24 cellular contexts compared by ENCODE assay signal in the genomic region with DNA sequence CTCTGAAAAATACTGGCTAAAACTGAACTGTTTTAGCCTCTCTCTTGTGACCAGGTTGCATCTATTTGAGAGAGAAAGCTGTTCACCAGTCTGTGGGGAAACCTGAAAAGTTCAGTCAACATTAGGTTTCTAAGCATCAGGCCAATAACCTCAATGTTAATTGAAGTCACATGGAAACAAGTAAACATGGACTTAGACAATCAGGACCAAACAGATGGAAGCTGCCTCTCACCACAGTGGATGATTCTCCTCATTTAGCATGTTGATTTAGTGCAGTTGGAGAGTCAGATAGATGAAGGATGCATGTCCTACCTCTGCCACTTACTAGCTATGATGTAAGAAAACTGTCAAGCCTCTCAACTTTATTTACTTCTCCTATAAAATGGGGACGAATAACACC. TPM values are rescaled to one million over a fixed set of nuclear protein-coding genes. Genes with fewer than 3 reads are reported as not detected.
DNase-seq lines count a peak whose midpoint lies in the region; ATAC-seq, FAIRE-seq and TF ChIP-seq lines count a peak whose summit lies in the region.
"Had no signal": no experiment of that assay in that cellular context is flagged by ENCODE, and none has a peak within 500 bp of the region (broad histone marks: within the 10 kb centered on the region; RNA-seq: fewer than 3 reads in every experiment).

No MANE protein-coding gene starts in this region.

- in situ Hi-C loops in HepG2 (cut with HindIII; ENCODE audit: extremely low pct_ligation_motif_present, low pct_unique_long_range_greater_than_20kb), result no loop called here

- peaks cover 37% of the 10 kb centered on the region for H3K4me1 ChIP-seq in HepG2 (ENCODE audit: insufficient read depth, low read length)
- H3K4me1 ChIP-seq: BLaER1, prostate gland had no signal

- H3K27me3 ChIP-seq in HepG2 (ENCODE audit: control insufficient read depth in 1 of 2, insufficient read depth in 2 of 2, low read length in 2 of 2), result peaks cover 0 to 1% of the 10 kb centered on the region in 2 experiments; a peak in 1 of 5 replicates
- H3K27me3 ChIP-seq: BLaER1 had no signal

- H3K4me2 ChIP-seq in HepG2 (ENCODE audit: low read depth, low read length), result no peak overlapping the region
- H3K4me2 ChIP-seq: BLaER1 had no signal

- intact Hi-C loops in HepG2 (cut with micrococcal nuclease; ENCODE audit: unreplicated experiment), result no loop called here

- POLR2A ChIA-PET in HepG2 (lab: Yijun Ruan, JAX), result interaction anchor here (1.3 kb wide), 1 partner anchor 28 kb away, joined by 5 read pairs; no protein-coding TSS in a partner anchor

- no peak overlapping the region for H3K9ac ChIP-seq in HepG2 (ENCODE audit: insufficient read depth, low read depth, low read length)
- H3K9ac ChIP-seq: BLaER1 had no signal

- no peaks in the 10 kb centered on the region for H4K20me1 ChIP-seq in HepG2 (ENCODE audit: insufficient read depth, low read length)
- H4K20me1 ChIP-seq: BLaER1 had no signal

- H2AFZ ChIP-seq in HepG2 (ENCODE audit: low read length), result no peak overlapping the region

- DNase-seq in DMS53 treated with DMSO at 0.1 percent for 48 hours (lab: John Stamatoyannopoulos, UW; ENCODE audit: unreplicated experiment) (peak; percentile 61), NCI-H2029 treated with DMSO at 0.1 percent for 48 hours (lab: John Stamatoyannopoulos, UW) (peak; percentile 64), NCI-H774 (lab: John Stamatoyannopoulos, UW) (peak; percentile 78), HepG2 (ENCODE audit: low spot score) (peak; percentile 31), SIG-M5 (lab: John Stamatoyannopoulos, UW) (no peak)
- no peak for DNase-seq in activated effector memory CD4-positive, alpha-beta T cell treated with Interleukin-2 at 50 U/mL for 16 hours
- DNase-seq: activated CD4-positive, alpha-beta T cell treated with anti-CD3 and anti-CD28 coated beads, Interleukin-2, amount 50 U/mL, for 48 hours; activated CD4-positive, CD25-positive, alpha-beta regulatory T cell; activated CD8-positive, alpha-beta memory T cell treated with anti-CD3 and anti-CD28 coated beads, Interleukin-2, amount 50 U/mL, for 48 hours; activated naive CD8-positive, alpha-beta T cell treated with anti-CD3 and anti-CD28 coated beads for 36 hours; central memory CD4-positive, alpha-beta T cell; H9; IMR-90; NCI-H1436; NCI-H524; T1000 had no signal

- H3K79me2 ChIP-seq in HepG2 (ENCODE audit: insufficient read depth, low read length), result no peaks in the 10 kb centered on the region

- no peak for TF ChIP-seq POLR2A in HepG2 (IDR thresholded peaks at IDR 0.05; ENCODE audit: insufficient read depth in 1 of 2, low read depth in 2 of 2, low read length in 2 of 2)

- WGBS in HepG2 (ENCODE audit: low lambda C conversion rate), result 29% methylated on average over 1 of the region's 1 CpG

- H3K4me3 ChIP-seq in HepG2 (replicated peaks in 1 of 3; ENCODE audit: insufficient read depth in 1 of 3, low read depth in 2 of 3, low read length in 3 of 3), result no peak overlapping the region
- H3K4me3 ChIP-seq: BLaER1, prostate gland had no signal

- CTCF ChIA-PET in HepG2 (lab: Yijun Ruan, JAX; ENCODE audit: low intra/inter-chr PET ratio, low total read pairs), result no interaction called here

- no peak for TF ChIP-seq RAD21 in HepG2 (CRISPR knock-in tag; IDR thresholded peaks at IDR 0.05)

- H3K9me3 ChIP-seq in HepG2 (ENCODE audit: low read length), result no peaks in the 10 kb centered on the region
- H3K9me3 ChIP-seq: BLaER1, prostate gland had no signal

- TF ChIP-seq CTCF in HepG2 (CRISPR knock-in tag; IDR thresholded peaks at IDR 0.05), result no peak

- H3K27ac ChIP-seq in HepG2 (ENCODE audit: extremely low read length, insufficient read depth, low read length), result no peak overlapping the region
- H3K27ac ChIP-seq: BLaER1, prostate gland had no signal

- no peaks in the 10 kb centered on the region for H3K36me3 ChIP-seq in HepG2 (replicated peaks in 1 of 2; ENCODE audit: control insufficient read depth in 1 of 2, insufficient read depth in 2 of 2, low read length in 2 of 2)
- H3K36me3 ChIP-seq: BLaER1, prostate gland had no signal

- ATAC-seq in HepG2 (peak; percentile 91), HG02973 (IDR thresholded peaks at IDR 0.05; ENCODE audit: unreplicated experiment) (no peak), GM18861 (IDR thresholded peaks at IDR 0.05; ENCODE audit: unreplicated experiment) (no peak)
- ATAC-seq: Right ventricle myocardium inferior had no signal

- TF ChIP-seq EP300 in HepG2 (IDR thresholded peaks at IDR 0.05; ENCODE audit: low read depth in 2 of 2, low read length in 2 of 2) (no peak), HepG2 (CRISPR knock-in tag; IDR thresholded peaks at IDR 0.05; ENCODE audit: borderline replicate concordance) (no peak)

- FAIRE-seq in HepG2 (lab: Jason Lieb, UNC), result peak; percentile 51
- FAIRE-seq: astrocyte, GM12891, keratinocyte had no signal

- BruUV-seq in HepG2 (replicated peaks; lab: Mats Ljungman, UMichigan), result no TSS peak

TF ChIP-seq in HepG2, 621 proteins besides CTCF, POLR2A, EP300 and RAD21 (continues in another document):
- TF ChIP-seq HHEX (CRISPR knock-in tag; IDR thresholded peaks at IDR 0.05) (peak; percentile 41; the same call in 1 of the 2 replicates), FOXA1 (IDR thresholded peaks at IDR 0.05) (no peak), FOXA1 (CRISPR knock-in tag; IDR thresholded peaks at IDR 0.05) (peak; percentile 80), RARA (CRISPR knock-in tag; IDR thresholded peaks at IDR 0.05) (peak; percentile 47; the same call in 1 of the 2 replicates), HDAC2 (CRISPR knock-in tag; IDR thresholded peaks at IDR 0.05) (0 out of 2 replicates have a peak, but pooled peaks have one; percentile 16), SOX5 (CRISPR knock-in tag; IDR thresholded peaks at IDR 0.05; ENCODE audit: borderline replicate concordance) (0 out of 2 replicates have a peak, but pooled peaks have one; percentile 34), ZNF891 (CRISPR knock-in tag; IDR thresholded peaks at IDR 0.05) (no peak), FOXP1 (IDR thresholded peaks at IDR 0.05) (no peak), FOXP1 (CRISPR knock-in tag; IDR thresholded peaks at IDR 0.05) (peak; percentile 47; the same call in 1 of the 2 replicates), MYC (CRISPR knock-in tag; IDR thresholded peaks at IDR 0.05; ENCODE audit: borderline replicate concordance) (no peak), FOXK2 (IDR thresholded peaks at IDR 0.05) (peak; percentile 55; the same call in 1 of the 2 replicates)
- TF ChIP-seq, protein P1, sequence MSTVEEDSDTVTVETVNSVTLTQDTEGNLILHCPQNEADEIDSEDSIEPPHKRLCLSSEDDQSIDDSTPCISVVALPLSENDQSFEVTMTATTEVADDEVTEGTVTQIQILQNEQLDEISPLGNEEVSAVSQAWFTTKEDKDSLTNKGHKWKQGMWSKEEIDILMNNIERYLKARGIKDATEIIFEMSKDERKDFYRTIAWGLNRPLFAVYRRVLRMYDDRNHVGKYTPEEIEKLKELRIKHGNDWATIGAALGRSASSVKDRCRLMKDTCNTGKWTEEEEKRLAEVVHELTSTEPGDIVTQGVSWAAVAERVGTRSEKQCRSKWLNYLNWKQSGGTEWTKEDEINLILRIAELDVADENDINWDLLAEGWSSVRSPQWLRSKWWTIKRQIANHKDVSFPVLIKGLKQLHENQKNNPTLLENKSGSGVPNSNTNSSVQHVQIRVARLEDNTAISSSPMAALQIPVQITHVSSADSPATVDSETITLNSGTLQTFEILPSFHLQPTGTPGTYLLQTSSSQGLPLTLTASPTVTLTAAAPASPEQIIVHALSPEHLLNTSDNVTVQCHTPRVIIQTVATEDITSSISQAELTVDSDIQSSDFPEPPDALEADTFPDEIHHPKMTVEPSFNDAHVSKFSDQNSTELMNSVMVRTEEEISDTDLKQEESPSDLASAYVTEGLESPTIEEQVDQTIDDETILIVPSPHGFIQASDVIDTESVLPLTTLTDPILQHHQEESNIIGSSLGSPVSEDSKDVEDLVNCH (CRISPR knock-in tag; IDR thresholded peaks at IDR 0.05), result no peak
- TF ChIP-seq, protein P2, sequence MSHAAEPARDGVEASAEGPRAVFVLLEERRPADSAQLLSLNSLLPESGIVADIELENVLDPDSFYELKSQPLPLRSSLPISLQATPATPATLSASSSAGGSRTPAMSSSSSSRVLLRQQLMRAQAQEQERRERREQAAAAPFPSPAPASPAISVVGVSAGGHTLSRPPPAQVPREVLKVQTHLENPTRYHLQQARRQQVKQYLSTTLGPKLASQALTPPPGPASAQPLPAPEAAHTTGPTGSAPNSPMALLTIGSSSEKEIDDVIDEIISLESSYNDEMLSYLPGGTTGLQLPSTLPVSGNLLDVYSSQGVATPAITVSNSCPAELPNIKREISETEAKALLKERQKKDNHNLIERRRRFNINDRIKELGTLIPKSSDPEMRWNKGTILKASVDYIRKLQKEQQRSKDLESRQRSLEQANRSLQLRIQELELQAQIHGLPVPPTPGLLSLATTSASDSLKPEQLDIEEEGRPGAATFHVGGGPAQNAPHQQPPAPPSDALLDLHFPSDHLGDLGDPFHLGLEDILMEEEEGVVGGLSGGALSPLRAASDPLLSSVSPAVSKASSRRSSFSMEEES (CRISPR knock-in tag; IDR thresholded peaks at IDR 0.05), result peak; percentile 71; the same call in 1 of the 2 replicates

RNA-seq across cellular contexts. Expression of a gene that starts 18.2 kb away (rescaled TPM):
- 29.0 and 45.4 TPM in 2 replicates for total RNA-seq in HepG2 (2016; rRNA removed; fragmentation: Illumina TruSeq; extraction: Trizol)
- 4.4 and 5.6 TPM in 2 replicates for total RNA-seq in HepG2 (2016; cell fraction: cytosol; rRNA removed; fragmentation: Illumina TruSeq; extraction: Trizol; ENCODE audit: low read depth)
- 27.9 and 49.4 TPM in 2 replicates for total RNA-seq in HepG2 (2016; cell fraction: insoluble cytoplasmic fraction; rRNA removed; fragmentation: Illumina TruSeq; extraction: Trizol)
- 10.6 and 11.2 TPM in 2 replicates for total RNA-seq in HepG2 (2016; cell fraction: membrane; rRNA removed; fragmentation: Illumina TruSeq; extraction: Trizol)
- 10.5 and 10.7 TPM in 2 replicates for total RNA-seq in HepG2 (2016; cell fraction: nucleus; rRNA removed; fragmentation: Illumina TruSeq; extraction: Trizol)
- 2.1 and 2.9 TPM in 2 replicates for polyA plus RNA-seq in HepG2 (2011; rRNA removed)
- polyA plus RNA-seq in HepG2 (2011; cell fraction: cytosol; rRNA removed), result 2.7 and 3.3 TPM in 2 replicates
- polyA plus RNA-seq in HepG2 (2011; cell fraction: nucleus; rRNA removed), result 0.71 and 0.87 TPM in 2 replicates
- polyA plus RNA-seq in HepG2 (2012), result 3.0 and 8.3 TPM in 2 replicates
- polyA plus RNA-seq in HepG2 (2016; cell fraction: cytosol; fragmentation: Illumina TruSeq; extraction: Trizol; ENCODE audit: low read depth), result 4.5 and 4.7 TPM in 2 replicates
- polyA plus RNA-seq in HepG2 (2016; cell fraction: insoluble cytoplasmic fraction; fragmentation: Illumina TruSeq; extraction: Trizol; ENCODE audit: low read depth), result 43.5 and 45.3 TPM in 2 replicates
- 8.0 and 8.2 TPM in 2 replicates for polyA plus RNA-seq in HepG2 (2016; cell fraction: membrane; fragmentation: Illumina TruSeq; extraction: Trizol; ENCODE audit: low read depth)
- polyA plus RNA-seq in HepG2 (2016; cell fraction: nucleus; fragmentation: Illumina TruSeq; extraction: Trizol; ENCODE audit: insufficient read depth, low read depth), result 14.9 and 15.4 TPM in 2 replicates
- 2.1 TPM in 1 of 2 replicates, not detected in the other for polyA minus RNA-seq in HepG2 (2011; rRNA and poly(A)+ RNA removed; ENCODE audit: low replicate concordance)
- 0.89 and 1.1 TPM in 2 replicates for polyA minus RNA-seq in HepG2 (2011; cell fraction: cytosol; rRNA and poly(A)+ RNA removed)
- polyA minus RNA-seq in HepG2 (2011; cell fraction: nucleus; rRNA and poly(A)+ RNA removed), result 0.52 TPM in 1 of 2 replicates, not detected in the other
- total RNA-seq: activated naive CD8-positive, alpha-beta T cell treated with anti-CD3 and anti-CD28 coated beads for 36 hours; astrocyte; H9; IMR-90 had no signal
- polyA plus RNA-seq: IMR-90, keratinocyte had no signal

Comparison
In these comparisons a context has a peak if more than half of its experiments do, and no peak if none do; other contexts are left out.
1. DNase-seq: peak in DMS53 treated with DMSO at 0.1 percent for 48 hours (single experiment), NCI-H2029 treated with DMSO at 0.1 percent for 48 hours (single experiment), NCI-H774 (single experiment) and HepG2 (single experiment); none in SIG-M5 (single experiment) and activated effector memory CD4-positive, alpha-beta T cell treated with Interleukin-2 at 50 U/mL for 16 hours (single experiment).